ENCODE assay signal across 16 cellular contexts in the genomic region with DNA sequence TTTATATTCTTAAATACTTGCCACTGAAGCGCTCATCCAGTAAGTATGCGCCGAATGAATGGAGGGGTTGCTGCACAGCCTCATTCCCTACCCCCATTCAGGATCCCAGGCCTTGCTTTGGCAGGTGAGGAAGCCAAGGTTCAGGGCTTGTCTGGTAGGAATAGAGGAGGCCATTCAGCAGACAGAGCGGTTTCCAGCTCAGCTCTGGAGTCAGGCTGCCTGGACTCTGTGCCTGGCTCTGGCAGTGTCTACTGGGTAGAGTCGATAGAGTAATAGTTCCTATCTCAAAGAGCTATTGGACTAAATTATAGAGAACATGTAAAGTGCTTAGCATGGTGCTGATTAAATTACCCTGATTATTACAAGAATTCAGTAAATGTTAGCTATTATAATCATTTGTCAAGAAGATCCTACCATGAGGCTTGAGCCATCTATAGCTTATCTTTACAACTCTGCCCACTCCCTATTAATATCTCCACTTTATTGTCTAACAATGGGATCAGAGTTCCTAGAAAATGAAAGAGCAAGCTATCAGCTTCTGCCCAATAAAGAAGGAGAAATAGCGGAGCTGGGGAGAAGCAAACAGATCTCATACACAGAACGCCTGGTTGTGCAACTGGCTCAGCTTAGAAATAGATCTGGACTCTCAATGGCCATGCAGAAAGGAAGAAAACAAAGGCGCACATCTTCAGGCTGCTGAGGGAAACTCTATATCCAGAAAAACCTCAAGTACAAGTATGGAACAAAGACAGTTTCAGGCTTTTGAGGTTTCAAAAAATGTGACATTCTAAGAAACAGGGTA. TPM values are rescaled to one million over a fixed set of nuclear protein-coding genes. Genes with fewer than 3 reads are reported as not detected.
DNase-seq lines count a peak whose midpoint lies in the region.
"Had no signal": no experiment of that assay in that cellular context is flagged by ENCODE, and none has a peak within 500 bp of the region (broad histone marks: within the 10 kb centered on the region; RNA-seq: fewer than 3 reads in every experiment).

No MANE protein-coding gene starts in this region.

- peaks cover 3% of the 10 kb centered on the region for H3K27me3 Mint-ChIP-seq in activated T-helper 2 cell treated with anti-CD3 and anti-CD28 coated beads, Interferon-gamma antibody, Interleukin-2, Interleukin-4, amounts not matched to agents 10 μg/mL and 5 μg/mL and 100 μg/mL, durations not matched to agents 14 hours and 24 hours and 36 hours (ENCODE audit: low read depth)

- H3K36me3 Mint-ChIP-seq in activated T-helper 2 cell treated with anti-CD3 and anti-CD28 coated beads, Interferon-gamma antibody, Interleukin-2, Interleukin-4, amounts not matched to agents 10 μg/mL and 5 μg/mL and 100 μg/mL, durations not matched to agents 14 hours and 24 hours and 36 hours (ENCODE audit: low read depth) = no peaks in the 10 kb centered on the region

- H3K4me3 Mint-ChIP-seq in activated T-helper 2 cell treated with anti-CD3 and anti-CD28 coated beads, Interferon-gamma antibody, Interleukin-2, Interleukin-4, amounts not matched to agents 10 μg/mL and 5 μg/mL and 100 μg/mL, durations not matched to agents 14 hours and 24 hours and 36 hours (ENCODE audit: low read depth) = no peak overlapping the region
- H3K4me3 Mint-ChIP-seq: GM23338 had no signal

- intact Hi-C loops in activated T-helper 2 cell treated with anti-CD3 and anti-CD28 coated beads, Interferon-gamma antibody, Interleukin-2, Interleukin-4, amounts not matched to agents 10 μg/mL and 5 μg/mL and 100 μg/mL, durations not matched to agents 14 hours and 24 hours and 36 hours (cut with micrococcal nuclease) = no loop called here
- intact Hi-C loops in posterior vena cava (cut with DNase I) = no loop called here

- peak overlapping the region; percentile 18 for H3K27ac Mint-ChIP-seq in activated T-helper 2 cell treated with anti-CD3 and anti-CD28 coated beads, Interferon-gamma antibody, Interleukin-2, Interleukin-4, amounts not matched to agents 10 μg/mL and 5 μg/mL and 100 μg/mL, durations not matched to agents 14 hours and 24 hours and 36 hours
- H3K27ac Mint-ChIP-seq: GM23338 had no signal

- peaks cover 20% of the 10 kb centered on the region for H3K4me1 Mint-ChIP-seq in activated T-helper 2 cell treated with anti-CD3 and anti-CD28 coated beads, Interferon-gamma antibody, Interleukin-2, Interleukin-4, amounts not matched to agents 10 μg/mL and 5 μg/mL and 100 μg/mL, durations not matched to agents 14 hours and 24 hours and 36 hours (ENCODE audit: low read depth)

- DNase-seq in NOMO-1 treated with DMSO at 0.1 percent for 48 hours (lab: John Stamatoyannopoulos, UW; ENCODE audit: unreplicated experiment) = peak; percentile 12
- DNase-seq in NOMO-1 treated with dmso at 0.1 percent for 144 hours (lab: John Stamatoyannopoulos, UW; ENCODE audit: unreplicated experiment) = no peak
- DNase-seq in NCI-H2227 (lab: John Stamatoyannopoulos, UW; ENCODE audit: unreplicated experiment) = peak; percentile 42
- no peak for DNase-seq in activated T-helper 2 cell treated with anti-CD3 and anti-CD28 coated beads, Interferon-gamma antibody, Interleukin-2, Interleukin-4, amounts not matched to agents 10 μg/mL and 5 μg/mL and 100 μg/mL, durations not matched to agents 14 hours and 24 hours and 36 hours (ENCODE audit: low spot score)
- peak; percentile 32 for DNase-seq in posterior vena cava (ENCODE audit: low spot score)
- no peak for DNase-seq in NCI-H1694 (lab: John Stamatoyannopoulos, UW)
- no peak for DNase-seq in effector CD4-positive, alpha-beta T cell
- no peak for DNase-seq in T1000 (lab: John Stamatoyannopoulos, UW)
- DNase-seq: DMS 273 treated with DMSO at 0.1 percent for 48 hours, NCI-H1092 treated with DMSO at 0.1 percent for 48 hours, NCI-H187 treated with DMSO at 0.1 percent for 48 hours, NCI-H510A treated with DMSO at 0.1 percent for 48 hours, PC-9 had no signal

- H3K9me3 Mint-ChIP-seq in activated T-helper 2 cell treated with anti-CD3 and anti-CD28 coated beads, Interferon-gamma antibody, Interleukin-2, Interleukin-4, amounts not matched to agents 10 μg/mL and 5 μg/mL and 100 μg/mL, durations not matched to agents 14 hours and 24 hours and 36 hours = no peaks in the 10 kb centered on the region
- H3K9me3 Mint-ChIP-seq: GM23338 had no signal

RNA-seq across cellular contexts. Expression of a gene that starts 6.6 kb away (rescaled TPM):
- total RNA-seq in activated T-helper 2 cell treated with anti-CD3 and anti-CD28 coated beads, Interferon-gamma antibody, Interleukin-2, Interleukin-4, amounts not matched to agents 10 μg/mL and 5 μg/mL and 100 μg/mL, durations not matched to agents 14 hours and 24 hours and 36 hours = 0.64 and 0.96 TPM in 2 replicates
- total RNA-seq in posterior vena cava = under 1 TPM; 0.52 to 0.65 TPM
- total RNA-seq: A172, HT1080, PC-9 had no signal

RNA-seq across cellular contexts. Expression of a gene that starts 30.8 kb away (rescaled TPM):
- 1,155 and 1,184 TPM in 2 replicates for total RNA-seq in activated T-helper 2 cell treated with anti-CD3 and anti-CD28 coated beads, Interferon-gamma antibody, Interleukin-2, Interleukin-4, amounts not matched to agents 10 μg/mL and 5 μg/mL and 100 μg/mL, durations not matched to agents 14 hours and 24 hours and 36 hours
- 100 to 1,000 TPM; 697 to 707 TPM for total RNA-seq in posterior vena cava

RNA-seq across cellular contexts. Expression of a gene that starts 33.1 kb away (rescaled TPM):
- 84.9 and 90.5 TPM in 2 replicates for total RNA-seq in activated T-helper 2 cell treated with anti-CD3 and anti-CD28 coated beads, Interferon-gamma antibody, Interleukin-2, Interleukin-4, amounts not matched to agents 10 μg/mL and 5 μg/mL and 100 μg/mL, durations not matched to agents 14 hours and 24 hours and 36 hours
- total RNA-seq in posterior vena cava = 10 to 100 TPM; 41.8 to 48.2 TPM

RNA-seq across cellular contexts. Expression of a gene that starts 40.3 kb away (rescaled TPM):
- total RNA-seq in activated T-helper 2 cell treated with anti-CD3 and anti-CD28 coated beads, Interferon-gamma antibody, Interleukin-2, Interleukin-4, amounts not matched to agents 10 μg/mL and 5 μg/mL and 100 μg/mL, durations not matched to agents 14 hours and 24 hours and 36 hours = 0.16 TPM in 2 replicates
- total RNA-seq in posterior vena cava = not detected
- total RNA-seq: A172, HT1080 had no signal

RNA-seq across cellular contexts. Expression of a gene that starts 45.4 kb away (rescaled TPM):
- total RNA-seq in activated T-helper 2 cell treated with anti-CD3 and anti-CD28 coated beads, Interferon-gamma antibody, Interleukin-2, Interleukin-4, amounts not matched to agents 10 μg/mL and 5 μg/mL and 100 μg/mL, durations not matched to agents 14 hours and 24 hours and 36 hours = 8.8 and 9.2 TPM in 2 replicates
- total RNA-seq in posterior vena cava = 100 to 1,000 TPM; 111 to 131 TPM

Comparison
In these comparisons a context has a peak if more than half of its experiments do, and no peak if none do; other contexts are left out.
1. DNase-seq: peak in NOMO-1 treated with DMSO at 0.1 percent for 48 hours (single experiment), NCI-H2227 (single experiment) and posterior vena cava (single experiment); none in NOMO-1 treated with dmso at 0.1 percent for 144 hours (single experiment), activated T-helper 2 cell treated with anti-CD3 and anti-CD28 coated beads, Interferon-gamma antibody, Interleukin-2, Interleukin-4, amounts not matched to agents 10 μg/mL and 5 μg/mL and 100 μg/mL, durations not matched to agents 14 hours and 24 hours and 36 hours (single experiment), NCI-H1694 (single experiment), effector CD4-positive, alpha-beta T cell (single experiment) and T1000 (single experiment).